In genomic region chr3:78506581-78507195, GRCh38 we compare ENCODE assay signal across 1 cellular context.
TF ChIP-seq lines count a peak whose summit lies in the region.

No MANE protein-coding gene starts in this region.

TF ChIP-seq in neural cell, 6 proteins besides CTCF, POLR2A, EP300 and RAD21 (continued from another document):
- TF ChIP-seq REST (IDR thresholded peaks at IDR 0.05; ENCODE audit: borderline replicate concordance) (no peak), EZH2 (IDR thresholded peaks at IDR 0.05; ENCODE audit: borderline replicate concordance, insufficient read depth, low read length, poor library complexity, severe bottlenecking) (no peak), POLR2AphosphoS5 (IDR thresholded peaks at IDR 0.05) (no peak), MXI1 (conservative IDR thresholded peaks at IDR 0.05; ENCODE audit: poor library complexity, severe bottlenecking) (no peak), TAF1 (IDR thresholded peaks at IDR 0.05; ENCODE audit: low read depth) (no peak)
